ENCODE assay signal across 20 cellular contexts in genomic region chr13:48405865-48406264, GRCh38. TPM values are rescaled to one million over a fixed set of nuclear protein-coding genes. Genes with fewer than 3 reads are reported as not detected.
DNase-seq lines count a peak whose midpoint lies in the region; ATAC-seq and TF ChIP-seq lines count a peak whose summit lies in the region.
"Had no signal": no experiment of that assay in that cellular context is flagged by ENCODE, and none has a peak within 500 bp of the region (broad histone marks: within the 10 kb centered on the region; RNA-seq: fewer than 3 reads in every experiment).

No MANE protein-coding gene starts in this region.

- peaks cover 68% of the 10 kb centered on the region for H3K4me1 Mint-ChIP-seq in central memory CD8-positive, alpha-beta T cell
- peaks cover 15 to 76% (median 50%) of the 10 kb centered on the region in 4 donors for H3K4me1 Mint-ChIP-seq in naive thymus-derived CD8-positive, alpha-beta T cell

- no peaks in the 10 kb centered on the region for H3K27me3 Mint-ChIP-seq in central memory CD8-positive, alpha-beta T cell
- H3K27me3 Mint-ChIP-seq in naive thymus-derived CD8-positive, alpha-beta T cell, result no peaks in the 10 kb centered on the region
- H3K27me3 Mint-ChIP-seq: activated B cell treated with CpG ODN at 0.5 μM for 24 hours; activated CD8-positive, alpha-beta memory T cell treated with anti-CD3 and anti-CD28 coated beads, Interleukin-2, amount 10 ng/mL, durations not matched to agents 7 days and 5 days had no signal

- H3K27me3 ChIP-seq in heart left ventricle (no peaks in the 10 kb centered on the region), uterus (no peaks in the 10 kb centered on the region)
- H3K27me3 ChIP-seq: body of pancreas, left lung had no signal

- DNase-seq in heart left ventricle (no peak), cardiac septum (ENCODE audit: low spot score) (no peak), uterus (no peak), DMS79 treated with DMSO at 0.1 percent for 48 hours (lab: John Stamatoyannopoulos, UW) (no peak), OCI-M1 (lab: John Stamatoyannopoulos, UW) (no peak), GM20000 (ENCODE audit: low spot score) (no peak)
- no peak for DNase-seq in central memory CD8-positive, alpha-beta T cell (ENCODE audit: low spot score in 2 of 2)
- DNase-seq in naive thymus-derived CD8-positive, alpha-beta T cell, result no peak
- DNase-seq: activated B cell treated with CpG ODN at 0.5 μM for 24 hours; activated CD8-positive, alpha-beta memory T cell treated with anti-CD3 and anti-CD28 coated beads, Interleukin-2, amount 10 ng/mL, durations not matched to agents 7 days and 5 days; activated naive CD4-positive, alpha-beta T cell treated with Interleukin-2 at 50 U/mL for 16 hours; body of pancreas; COR-L47; H9; left lung; NCI-H1694; posterior cingulate gyrus; SHP77; stimulated activated naive CD4-positive, alpha-beta T cell treated with Interleukin-2 at 50 U/mL for 16 hours; T-helper 2 cell had no signal

- no peak overlapping the region for H3K4me3 Mint-ChIP-seq in central memory CD8-positive, alpha-beta T cell
- no peak overlapping the region for H3K4me3 Mint-ChIP-seq in naive thymus-derived CD8-positive, alpha-beta T cell
- H3K4me3 Mint-ChIP-seq: activated B cell treated with CpG ODN at 0.5 μM for 24 hours; activated CD8-positive, alpha-beta memory T cell treated with anti-CD3 and anti-CD28 coated beads, Interleukin-2, amount 10 ng/mL, durations not matched to agents 7 days and 5 days; H9 had no signal

- peak overlapping the region in 11 of 12 donors; percentile 36 to 94 (median 72) for H3K27ac ChIP-seq in heart left ventricle
- H3K27ac ChIP-seq in uterus, result peak overlapping the region; percentile 29 to 94
- H3K27ac ChIP-seq: body of pancreas had no signal

- POLR2A ChIA-PET in naive thymus-derived CD8-positive, alpha-beta T cell (lab: Charles Lee), result no interaction called here

- TF ChIP-seq POLR2A in heart left ventricle (IDR thresholded peaks at IDR 0.05) (no peak), uterus (IDR thresholded peaks at IDR 0.05) (no peak)

- H3K4me3 ChIP-seq in heart left ventricle, result peak overlapping the region in 7 of 12 donors; percentile 6 to 75 (median 29)
- H3K4me3 ChIP-seq in uterus, result no peak overlapping the region
- H3K4me3 ChIP-seq: body of pancreas, left lung had no signal

- H3K27ac Mint-ChIP-seq in central memory CD8-positive, alpha-beta T cell (ENCODE audit: low read depth), result peak overlapping the region; percentile 76
- H3K27ac Mint-ChIP-seq in naive thymus-derived CD8-positive, alpha-beta T cell, result peak overlapping the region in 7 of 10 donors; percentile 15 to 79 (median 48)
- H3K27ac Mint-ChIP-seq: activated B cell treated with CpG ODN at 0.5 μM for 24 hours; activated CD8-positive, alpha-beta memory T cell treated with anti-CD3 and anti-CD28 coated beads, Interleukin-2, amount 10 ng/mL, durations not matched to agents 7 days and 5 days had no signal

- TF ChIP-seq CTCF in heart left ventricle (IDR thresholded peaks at IDR 0.05), result no peak
- no peak for TF ChIP-seq CTCF in uterus (IDR thresholded peaks at IDR 0.05)
- TF ChIP-seq CTCF in GM20000 (IDR thresholded peaks at IDR 0.05; ENCODE audit: extremely low read depth, missing control alignments), result no peak

- peaks cover 9% of the 10 kb centered on the region for H3K36me3 Mint-ChIP-seq in central memory CD8-positive, alpha-beta T cell (ENCODE audit: insufficient read depth)
- H3K36me3 Mint-ChIP-seq in naive thymus-derived CD8-positive, alpha-beta T cell, result peaks cover 0 to 6% (median 0%) of the 10 kb centered on the region in 3 donors

- ATAC-seq in heart left ventricle, result no peak
- no peak for ATAC-seq in central memory CD8-positive, alpha-beta T cell (replicated peaks; ENCODE audit: extremely low read depth, poor library complexity, severe bottlenecking)
- ATAC-seq in naive thymus-derived CD8-positive, alpha-beta T cell, result no peak
- ATAC-seq: activated CD8-positive, alpha-beta memory T cell treated with anti-CD3 and anti-CD28 coated beads, Interleukin-2, amount 10 ng/mL, durations not matched to agents 7 days and 5 days; body of pancreas; left lung had no signal

- intact Hi-C loops in heart left ventricle (cut with DNase I), result loop anchor here in 5 of 10 donors (5.0 to 10.0 kb wide), 3 partner anchors 89 to 169 kb away; partner anchors contain the start of gene RCBTB2 (in 1 of the 5)
- intact Hi-C loops in cardiac septum (cut with DNase I), result no loop called here
- intact Hi-C loops in uterus (cut with DNase I; ENCODE audit: low total_unique reads), result no loop called here

- H3K4me1 ChIP-seq in heart left ventricle (peaks cover 0 to 81% (median 13%) of the 10 kb centered on the region in 12 donors), uterus (peaks cover 6 to 10% of the 10 kb centered on the region in 2 donors)

- H3K36me3 ChIP-seq in heart left ventricle (peaks cover 0 to 5% (median 0%) of the 10 kb centered on the region in 9 donors), uterus (no peaks in the 10 kb centered on the region)

- H3K9me3 Mint-ChIP-seq in central memory CD8-positive, alpha-beta T cell, result no peaks in the 10 kb centered on the region
- H3K9me3 Mint-ChIP-seq in naive thymus-derived CD8-positive, alpha-beta T cell, result no peaks in the 10 kb centered on the region
- H3K9me3 Mint-ChIP-seq: activated B cell treated with CpG ODN at 0.5 μM for 24 hours, H9 had no signal

- no peaks in the 10 kb centered on the region for H3K9me3 ChIP-seq in heart left ventricle
- H3K9me3 ChIP-seq in uterus, result no peaks in the 10 kb centered on the region
- H3K9me3 ChIP-seq: body of pancreas, left lung had no signal

RNA-seq across cellular contexts. Expression of gene LPAR6, which starts 7.0 kb away (rescaled TPM):
- total RNA-seq in heart left ventricle (10 to 100 TPM in 8 of 9 donors, 1 to 10 TPM in 1; 6.7 to 47.9 (median 16.6) TPM), cardiac septum (12.5 TPM), uterus (10 to 100 TPM; 13.1 to 85.9 (median 38.9) TPM)
- polyA plus RNA-seq in heart left ventricle, result 10 to 100 TPM in 1 of 2 donors, 1 to 10 TPM in 1; 9.8 to 17.0 TPM
- total RNA-seq in naive thymus-derived CD8-positive, alpha-beta T cell, result 10 to 100 TPM; 14.0 to 14.7 TPM
- 10 to 100 TPM in 1 of 3 donors, 1 to 10 TPM in 2; 7.3 to 10.4 (median 9.0) TPM for polyA plus RNA-seq in naive thymus-derived CD8-positive, alpha-beta T cell
- total RNA-seq: activated B cell treated with CpG ODN at 0.5 μM for 24 hours had no signal

Comparison
In these comparisons a context has a peak if more than half of its experiments do, and no peak if none do; other contexts are left out.
1. H3K4me3 ChIP-seq: peak in heart left ventricle (7 of 12); none in uterus (0 of 2).